24 cellular contexts compared by ENCODE assay signal in the genomic region with DNA sequence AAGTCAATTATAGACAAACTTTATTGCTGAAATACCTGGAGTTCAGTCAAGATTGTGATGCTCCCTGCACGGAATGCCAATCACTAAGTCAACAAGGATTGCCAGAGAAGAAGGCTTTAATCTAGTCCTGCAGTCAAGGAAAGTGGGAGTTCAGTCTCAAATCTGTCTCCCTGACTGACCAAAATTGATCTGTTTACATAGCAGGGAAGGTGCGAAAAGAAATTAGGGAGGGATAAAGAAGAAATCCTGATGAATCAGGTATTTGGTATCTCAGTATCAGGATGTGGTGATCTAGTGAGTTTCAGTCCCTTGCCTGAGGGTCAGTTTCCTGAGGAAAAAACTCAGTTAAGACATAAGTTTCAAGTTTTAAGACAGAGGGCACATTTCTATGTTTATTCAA. TPM values are rescaled to one million over a fixed set of nuclear protein-coding genes. Genes with fewer than 3 reads are reported as not detected.
DNase-seq lines count a peak whose midpoint lies in the region; ATAC-seq and TF ChIP-seq lines count a peak whose summit lies in the region.
"Had no signal": no experiment of that assay in that cellular context is flagged by ENCODE, and none has a peak within 500 bp of the region (broad histone marks: within the 10 kb centered on the region; RNA-seq: fewer than 3 reads in every experiment).

No MANE protein-coding gene starts in this region.

- no peaks in the 10 kb centered on the region for H3K27me3 Mint-ChIP-seq in dendritic cell treated with granulocyte-macrophage colony-stimulating factor and Interleukin-4, amounts not matched to agents 40 ng/mL and 50 ng/mL, for 4 days
- H3K27me3 Mint-ChIP-seq in GM23338 (ENCODE audit: insufficient read depth, low read depth, poor library complexity) (peaks cover 2% of the 10 kb centered on the region), CD14-positive monocyte (ENCODE audit: low read depth in 3 of 3) (no peaks in the 10 kb centered on the region)

- TF ChIP-seq CTCF in hepatocyte (IDR thresholded peaks at IDR 0.05; ENCODE audit: poor library complexity): no peak
- no peak for TF ChIP-seq CTCF in GM23338 (conservative IDR thresholded peaks at IDR 0.05; ENCODE audit: low read depth in 2 of 2)
- TF ChIP-seq CTCF in CD14-positive monocyte (IDR thresholded peaks at IDR 0.05): no peak

- H3K4me1 ChIP-seq in hepatocyte (ENCODE audit: insufficient read depth) (no peaks in the 10 kb centered on the region), GM23338 (ENCODE audit: insufficient read depth) (no peaks in the 10 kb centered on the region; the same call in 1 of the 2 replicates)
- H3K4me1 ChIP-seq: BLaER1 had no signal

- H3K27ac ChIP-seq in hepatocyte (no peak overlapping the region), GM23338 (ENCODE audit: low read depth) (no peak overlapping the region)
- H3K27ac ChIP-seq: BLaER1, GM23248, KMS-11, SK-N-MC had no signal

- H2AFZ ChIP-seq in hepatocyte (no peak overlapping the region), GM23338 (no peak overlapping the region)
- H2AFZ ChIP-seq: GM23248 had no signal

- peak; percentile 37 for DNase-seq in NCI-H226
- no peak for DNase-seq in left lobe of liver (ENCODE audit: low spot score)
- DNase-seq in renal cortical epithelial cell (ENCODE audit: low read depth): peak; percentile 31
- DNase-seq in hepatocyte (ENCODE audit: low spot score): no peak
- DNase-seq in GM23338 (ENCODE audit: low spot score): no peak
- DNase-seq in CD14-positive monocyte (ENCODE audit: low spot score): no peak
- DNase-seq: CD8-positive, alpha-beta T cell; DMS53; GM23248; HCEC 1CT; IMR-90; NCI-H1105; NCI-H146; NCI-H2029; NCI-H2227 treated with DMSO at 0.1 percent for 48 hours; NCI-H510A treated with DMSO at 0.1 percent for 48 hours; NCI-H82; SHP77; SW 1271 had no signal

- H3K4me2 ChIP-seq in hepatocyte (no peak overlapping the region), GM23338 (no peak overlapping the region)
- H3K4me2 ChIP-seq: BLaER1, KMS-11 had no signal

- no peak overlapping the region for H3K4me3 Mint-ChIP-seq in dendritic cell treated with granulocyte-macrophage colony-stimulating factor and Interleukin-4, amounts not matched to agents 40 ng/mL and 50 ng/mL, for 4 days
- H3K4me3 Mint-ChIP-seq in GM23338: no peak overlapping the region
- no peak overlapping the region for H3K4me3 Mint-ChIP-seq in CD14-positive monocyte
- H3K4me3 Mint-ChIP-seq: CD8-positive, alpha-beta T cell had no signal

- no peaks in the 10 kb centered on the region for H3K36me3 ChIP-seq in hepatocyte (replicated peaks; ENCODE audit: insufficient read depth, low read depth)
- H3K36me3 ChIP-seq in GM23338 (ENCODE audit: insufficient read depth): peaks cover 3% of the 10 kb centered on the region; the same call in 1 of the 2 replicates
- H3K36me3 ChIP-seq: BLaER1 had no signal

- no peaks in the 10 kb centered on the region for H4K20me1 ChIP-seq in hepatocyte (ENCODE audit: insufficient read depth, poor library complexity, severe bottlenecking)
- no peaks in the 10 kb centered on the region for H4K20me1 ChIP-seq in GM23338 (replicated peaks; ENCODE audit: insufficient read depth)
- H4K20me1 ChIP-seq: BLaER1 had no signal

- H3K27me3 ChIP-seq in hepatocyte (no peaks in the 10 kb centered on the region), GM23338 (ENCODE audit: insufficient read depth) (no peaks in the 10 kb centered on the region)
- H3K27me3 ChIP-seq: BLaER1 had no signal

- 86% methylated on average over 2 of the region's 2 CpGs for WGBS in hepatocyte (ENCODE audit: low lambda C conversion rate, missing lambda C conversion rate)

- intact Hi-C loops in dendritic cell treated with granulocyte-macrophage colony-stimulating factor and Interleukin-4, amounts not matched to agents 40 ng/mL and 50 ng/mL, for 4 days (cut with micrococcal nuclease): no loop called here
- intact Hi-C loops in CD14-positive monocyte (cut with micrococcal nuclease): no loop called here

- H3F3A ChIP-seq in GM23338 (replicated peaks; ENCODE audit: low read depth): no peaks in the 10 kb centered on the region

- no peaks in the 10 kb centered on the region for H3K36me3 Mint-ChIP-seq in dendritic cell treated with granulocyte-macrophage colony-stimulating factor and Interleukin-4, amounts not matched to agents 40 ng/mL and 50 ng/mL, for 4 days (ENCODE audit: low read depth)
- H3K36me3 Mint-ChIP-seq in GM23338 (ENCODE audit: low read depth): peaks cover 41% of the 10 kb centered on the region
- no peaks in the 10 kb centered on the region for H3K36me3 Mint-ChIP-seq in CD14-positive monocyte
- H3K36me3 Mint-ChIP-seq: CD8-positive, alpha-beta T cell had no signal

- no peaks in the 10 kb centered on the region for H3K79me2 ChIP-seq in hepatocyte
- H3K79me2 ChIP-seq in GM23338 (replicated peaks; ENCODE audit: insufficient read depth): no peaks in the 10 kb centered on the region

- ATAC-seq in left lobe of liver (peak; percentile 39), GM23338 (no peak), GM18520 (IDR thresholded peaks at IDR 0.05; ENCODE audit: unreplicated experiment) (no peak)
- ATAC-seq: CD8-positive, alpha-beta T cell had no signal

- peaks cover 29% of the 10 kb centered on the region for H3K4me1 Mint-ChIP-seq in dendritic cell treated with granulocyte-macrophage colony-stimulating factor and Interleukin-4, amounts not matched to agents 40 ng/mL and 50 ng/mL, for 4 days (ENCODE audit: low read depth)
- peaks cover 20% of the 10 kb centered on the region for H3K4me1 Mint-ChIP-seq in GM23338
- H3K4me1 Mint-ChIP-seq in CD14-positive monocyte: no peaks in the 10 kb centered on the region

- H3K4me3 ChIP-seq in hepatocyte (no peak overlapping the region), GM23338 (no peak overlapping the region)
- H3K4me3 ChIP-seq: BLaER1, GM23248, SK-N-MC had no signal

- H3K9me3 Mint-ChIP-seq in dendritic cell treated with granulocyte-macrophage colony-stimulating factor and Interleukin-4, amounts not matched to agents 40 ng/mL and 50 ng/mL, for 4 days: peaks cover 28% of the 10 kb centered on the region
- H3K9me3 Mint-ChIP-seq in GM23338 (peaks cover 42% of the 10 kb centered on the region), CD14-positive monocyte (peaks cover 2 to 21% (median 9%) of the 10 kb centered on the region in 7 donors)

- H3K27ac Mint-ChIP-seq in dendritic cell treated with granulocyte-macrophage colony-stimulating factor and Interleukin-4, amounts not matched to agents 40 ng/mL and 50 ng/mL, for 4 days: peak overlapping the region; percentile 79
- H3K27ac Mint-ChIP-seq in GM23338 (no peak overlapping the region), CD14-positive monocyte (no peak overlapping the region)
- H3K27ac Mint-ChIP-seq: CD8-positive, alpha-beta T cell had no signal

- no peaks in the 10 kb centered on the region for H3K9me3 ChIP-seq in hepatocyte (ENCODE audit: low read depth)

- no peaks in the 10 kb centered on the region for H3K9me2 ChIP-seq in hepatocyte (replicated peaks; ENCODE audit: insufficient read depth)
- no peaks in the 10 kb centered on the region; the same call in 1 of the 2 replicates for H3K9me2 ChIP-seq in GM23338 (ENCODE audit: insufficient read depth)

TF ChIP-seq in GM23338, 12 proteins besides CTCF, POLR2A, EP300 and RAD21 (continues in another document):
- TF ChIP-seq EZH2 (IDR thresholded peaks at IDR 0.05; ENCODE audit: low read depth, unreplicated experiment): no peak
- TF ChIP-seq STAT1 (IDR thresholded peaks at IDR 0.05; ENCODE audit: unreplicated experiment): no peak
- TF ChIP-seq, protein P1, sequence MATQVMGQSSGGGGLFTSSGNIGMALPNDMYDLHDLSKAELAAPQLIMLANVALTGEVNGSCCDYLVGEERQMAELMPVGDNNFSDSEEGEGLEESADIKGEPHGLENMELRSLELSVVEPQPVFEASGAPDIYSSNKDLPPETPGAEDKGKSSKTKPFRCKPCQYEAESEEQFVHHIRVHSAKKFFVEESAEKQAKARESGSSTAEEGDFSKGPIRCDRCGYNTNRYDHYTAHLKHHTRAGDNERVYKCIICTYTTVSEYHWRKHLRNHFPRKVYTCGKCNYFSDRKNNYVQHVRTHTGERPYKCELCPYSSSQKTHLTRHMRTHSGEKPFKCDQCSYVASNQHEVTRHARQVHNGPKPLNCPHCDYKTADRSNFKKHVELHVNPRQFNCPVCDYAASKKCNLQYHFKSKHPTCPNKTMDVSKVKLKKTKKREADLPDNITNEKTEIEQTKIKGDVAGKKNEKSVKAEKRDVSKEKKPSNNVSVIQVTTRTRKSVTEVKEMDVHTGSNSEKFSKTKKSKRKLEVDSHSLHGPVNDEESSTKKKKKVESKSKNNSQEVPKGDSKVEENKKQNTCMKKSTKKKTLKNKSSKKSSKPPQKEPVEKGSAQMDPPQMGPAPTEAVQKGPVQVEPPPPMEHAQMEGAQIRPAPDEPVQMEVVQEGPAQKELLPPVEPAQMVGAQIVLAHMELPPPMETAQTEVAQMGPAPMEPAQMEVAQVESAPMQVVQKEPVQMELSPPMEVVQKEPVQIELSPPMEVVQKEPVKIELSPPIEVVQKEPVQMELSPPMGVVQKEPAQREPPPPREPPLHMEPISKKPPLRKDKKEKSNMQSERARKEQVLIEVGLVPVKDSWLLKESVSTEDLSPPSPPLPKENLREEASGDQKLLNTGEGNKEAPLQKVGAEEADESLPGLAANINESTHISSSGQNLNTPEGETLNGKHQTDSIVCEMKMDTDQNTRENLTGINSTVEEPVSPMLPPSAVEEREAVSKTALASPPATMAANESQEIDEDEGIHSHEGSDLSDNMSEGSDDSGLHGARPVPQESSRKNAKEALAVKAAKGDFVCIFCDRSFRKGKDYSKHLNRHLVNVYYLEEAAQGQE (IDR thresholded peaks at IDR 0.05; ENCODE audit: unreplicated experiment): no peak
- no peak for TF ChIP-seq ZNF114 (CRISPR knock-in tag; IDR thresholded peaks at IDR 0.05)
- no peak for TF ChIP-seq JUNB (IDR thresholded peaks at IDR 0.05; ENCODE audit: unreplicated experiment)
- TF ChIP-seq, protein P2, sequence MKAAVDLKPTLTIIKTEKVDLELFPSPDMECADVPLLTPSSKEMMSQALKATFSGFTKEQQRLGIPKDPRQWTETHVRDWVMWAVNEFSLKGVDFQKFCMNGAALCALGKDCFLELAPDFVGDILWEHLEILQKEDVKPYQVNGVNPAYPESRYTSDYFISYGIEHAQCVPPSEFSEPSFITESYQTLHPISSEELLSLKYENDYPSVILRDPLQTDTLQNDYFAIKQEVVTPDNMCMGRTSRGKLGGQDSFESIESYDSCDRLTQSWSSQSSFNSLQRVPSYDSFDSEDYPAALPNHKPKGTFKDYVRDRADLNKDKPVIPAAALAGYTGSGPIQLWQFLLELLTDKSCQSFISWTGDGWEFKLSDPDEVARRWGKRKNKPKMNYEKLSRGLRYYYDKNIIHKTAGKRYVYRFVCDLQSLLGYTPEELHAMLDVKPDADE (IDR thresholded peaks at IDR 0.05): no peak
- TF ChIP-seq ZNF331 (CRISPR knock-in tag; IDR thresholded peaks at IDR 0.05; ENCODE audit: low read depth): no peak
- TF ChIP-seq NANOG (IDR thresholded peaks at IDR 0.05; ENCODE audit: borderline replicate concordance): no peak
- no peak for TF ChIP-seq POLR2AphosphoS5 (IDR thresholded peaks at IDR 0.05; ENCODE audit: low read depth)

RNA-seq across cellular contexts. Expression of a gene that starts 2.1 kb away (rescaled TPM):
- total RNA-seq in left lobe of liver (206 TPM), renal cortical epithelial cell (not detected in 2 replicates), hepatocyte (19.4 and 25.4 TPM in 2 replicates)
- polyA plus RNA-seq in hepatocyte (6.5 and 8.1 TPM in 2 replicates), GM23338 (2016; fragmentation: Nextera tagmentation; extraction: Ambion mirVana) (not detected in 2 replicates), CD14-positive monocyte (not detected)
- 0.14 TPM in 1 of 2 replicates, not detected in the other for total RNA-seq in GM23338 (2014; rRNA removed; shearing (Covaris generic))
- total RNA-seq: CD8-positive, alpha-beta T cell; GM23248; IMR-90 had no signal
- polyA plus RNA-seq: GM23248, IMR-90 had no signal

Comparison
In these comparisons a context has a peak if more than half of its experiments do, and no peak if none do; other contexts are left out.
1. DNase-seq: peak in NCI-H226 (single experiment) and renal cortical epithelial cell (single experiment); none in left lobe of liver (single experiment), hepatocyte (single experiment), GM23338 (single experiment) and CD14-positive monocyte (single experiment).
2. RNA of a gene that starts 2.1 kb away (total RNA-seq): 206 TPM in left lobe of liver (single experiment) and 19.4 to 25.4 TPM in hepatocyte; 0.14 TPM in GM23338 and not detected in renal cortical epithelial cell; every median in the first group is over 10 times any median in the second.